Comparison of ENCODE assay signal across 8 cellular contexts in the genomic region with DNA sequence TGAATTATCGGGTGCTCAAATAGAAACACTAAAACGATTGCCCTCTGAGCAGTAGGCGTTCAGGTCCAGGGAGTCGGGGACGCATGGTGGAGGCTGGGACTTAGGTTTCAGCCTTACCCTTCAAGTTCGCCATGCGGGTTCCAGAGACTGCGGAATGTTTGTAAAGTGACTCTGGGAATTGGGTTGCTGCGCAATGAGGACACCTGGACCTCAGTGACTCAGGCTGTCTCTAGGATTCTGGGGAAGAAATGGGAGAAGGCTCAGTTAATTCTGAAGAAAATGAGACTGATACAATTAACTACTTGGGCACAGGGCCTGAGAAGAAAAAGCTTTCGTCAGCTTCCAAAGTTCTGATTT. TPM values are rescaled to one million over a fixed set of nuclear protein-coding genes. Genes with fewer than 3 reads are reported as not detected.
DNase-seq lines count a peak whose midpoint lies in the region; ATAC-seq and TF ChIP-seq lines count a peak whose summit lies in the region.

No MANE protein-coding gene starts in this region.

- H3K36me3 ChIP-seq in HEK293 (ENCODE audit: control insufficient read depth in 2 of 2, insufficient read depth in 1 of 2, low read length in 2 of 2), result peaks cover 0 to 3% of the 10 kb centered on the region in 2 experiments; a peak in 2 of 3 replicates
- no peaks in the 10 kb centered on the region for H3K36me3 ChIP-seq in breast epithelium

- H3K36me3 Mint-ChIP-seq in memory B cell, result no peaks in the 10 kb centered on the region

- intact Hi-C loops in breast epithelium (cut with DNase I; ENCODE audit: low total_unique reads), result loop anchor here (5.0 kb wide), 1 partner anchor 38 kb away; no protein-coding TSS in a partner anchor

- TF ChIP-seq POLR2A in breast epithelium (IDR thresholded peaks at IDR 0.05), result no peak

- no peaks in the 10 kb centered on the region for H3K27me3 ChIP-seq in breast epithelium

- H3K4me3 ChIP-seq in HEK293 (ENCODE audit: low read depth, low read length) (peak overlapping the region; percentile 49), breast epithelium (peak overlapping the region; percentile 81 to 93 (median 93))

- H3K27ac ChIP-seq in HEK293 (ENCODE audit: extremely low read depth, low read depth, low read length) (no peak overlapping the region; the same call in 1 of the 2 replicates), breast epithelium (peak overlapping the region; percentile 99)

- H3K4me1 ChIP-seq in HEK293 (ENCODE audit: control insufficient read depth, insufficient read depth, low read length), result peaks cover 19% of the 10 kb centered on the region
- peaks cover 0 to 16% of the 10 kb centered on the region in 2 donors for H3K4me1 ChIP-seq in breast epithelium

- peaks cover 3% of the 10 kb centered on the region for H3K27me3 Mint-ChIP-seq in memory B cell

- CTCF ChIA-PET in HEK293 (lab: Yijun Ruan, JAX), result interaction anchor here (0.6 kb wide), 1 partner anchor 770 kb away, joined by 6 read pairs; no protein-coding TSS in a partner anchor

- peak overlapping the region; percentile 85 for H3K4me3 Mint-ChIP-seq in memory B cell

- no peak overlapping the region for H3K27ac Mint-ChIP-seq in memory B cell

- ATAC-seq in memory B cell (ENCODE audit: low read depth) (no peak), GM19397 (IDR thresholded peaks at IDR 0.05; ENCODE audit: unreplicated experiment) (no peak), HG03442 (IDR thresholded peaks at IDR 0.05; ENCODE audit: unreplicated experiment) (no peak)

- DNase-seq in 8988T, result peak; percentile 51
- DNase-seq in breast epithelium (ENCODE audit: low spot score in 2 of 2), result no peak
- no peak for DNase-seq in memory B cell (ENCODE audit: low spot score in 2 of 2)
- no peak for DNase-seq in Ammon's horn (ENCODE audit: low spot score)
- no peak for DNase-seq in GOT3 (lab: John Stamatoyannopoulos, UW)

- no peaks in the 10 kb centered on the region for H3K9me3 Mint-ChIP-seq in memory B cell

- H3K4me1 Mint-ChIP-seq in memory B cell, result peaks cover 6% of the 10 kb centered on the region

- no peak for TF ChIP-seq CTCF in HEK293 (tag by site-specific recombination; IDR thresholded peaks at IDR 0.05)
- TF ChIP-seq CTCF in breast epithelium (IDR thresholded peaks at IDR 0.05), result no peak

- POLR2A ChIA-PET in HEK293 (lab: Yijun Ruan, JAX), result interaction anchor here (1.8 kb wide), 1 partner anchor 36 kb away, joined by 7 read pairs; no protein-coding TSS in a partner anchor

- H3K9me3 ChIP-seq in HEK293 (ENCODE audit: control insufficient read depth, insufficient read depth, low read depth, low read length), result no peaks in the 10 kb centered on the region
- H3K9me3 ChIP-seq in breast epithelium, result no peaks in the 10 kb centered on the region

TF ChIP-seq in HEK293, 187 proteins besides CTCF, POLR2A, EP300 and RAD21 (continues in another document):
- TF ChIP-seq, protein P1, sequence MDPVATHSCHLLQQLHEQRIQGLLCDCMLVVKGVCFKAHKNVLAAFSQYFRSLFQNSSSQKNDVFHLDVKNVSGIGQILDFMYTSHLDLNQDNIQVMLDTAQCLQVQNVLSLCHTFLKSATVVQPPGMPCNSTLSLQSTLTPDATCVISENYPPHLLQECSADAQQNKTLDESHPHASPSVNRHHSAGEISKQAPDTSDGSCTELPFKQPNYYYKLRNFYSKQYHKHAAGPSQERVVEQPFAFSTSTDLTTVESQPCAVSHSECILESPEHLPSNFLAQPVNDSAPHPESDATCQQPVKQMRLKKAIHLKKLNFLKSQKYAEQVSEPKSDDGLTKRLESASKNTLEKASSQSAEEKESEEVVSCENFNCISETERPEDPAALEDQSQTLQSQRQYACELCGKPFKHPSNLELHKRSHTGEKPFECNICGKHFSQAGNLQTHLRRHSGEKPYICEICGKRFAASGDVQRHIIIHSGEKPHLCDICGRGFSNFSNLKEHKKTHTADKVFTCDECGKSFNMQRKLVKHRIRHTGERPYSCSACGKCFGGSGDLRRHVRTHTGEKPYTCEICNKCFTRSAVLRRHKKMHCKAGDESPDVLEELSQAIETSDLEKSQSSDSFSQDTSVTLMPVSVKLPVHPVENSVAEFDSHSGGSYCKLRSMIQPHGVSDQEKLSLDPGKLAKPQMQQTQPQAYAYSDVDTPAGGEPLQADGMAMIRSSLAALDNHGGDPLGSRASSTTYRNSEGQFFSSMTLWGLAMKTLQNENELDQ (tag by site-specific recombination; IDR thresholded peaks at IDR 0.05; ENCODE audit: low read depth), result no peak
- TF ChIP-seq ZNF596 (tag by site-specific recombination; IDR thresholded peaks at IDR 0.05), result no peak
- TF ChIP-seq, protein P2, sequence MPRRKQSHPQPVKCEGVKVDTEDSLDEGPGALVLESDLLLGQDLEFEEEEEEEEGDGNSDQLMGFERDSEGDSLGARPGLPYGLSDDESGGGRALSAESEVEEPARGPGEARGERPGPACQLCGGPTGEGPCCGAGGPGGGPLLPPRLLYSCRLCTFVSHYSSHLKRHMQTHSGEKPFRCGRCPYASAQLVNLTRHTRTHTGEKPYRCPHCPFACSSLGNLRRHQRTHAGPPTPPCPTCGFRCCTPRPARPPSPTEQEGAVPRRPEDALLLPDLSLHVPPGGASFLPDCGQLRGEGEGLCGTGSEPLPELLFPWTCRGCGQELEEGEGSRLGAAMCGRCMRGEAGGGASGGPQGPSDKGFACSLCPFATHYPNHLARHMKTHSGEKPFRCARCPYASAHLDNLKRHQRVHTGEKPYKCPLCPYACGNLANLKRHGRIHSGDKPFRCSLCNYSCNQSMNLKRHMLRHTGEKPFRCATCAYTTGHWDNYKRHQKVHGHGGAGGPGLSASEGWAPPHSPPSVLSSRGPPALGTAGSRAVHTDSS (tag by site-specific recombination; IDR thresholded peaks at IDR 0.05), result no peak
- TF ChIP-seq HOXD13 (CRISPR knock-in tag; IDR thresholded peaks at IDR 0.05; ENCODE audit: borderline replicate concordance), result no peak
- TF ChIP-seq, protein P3, sequence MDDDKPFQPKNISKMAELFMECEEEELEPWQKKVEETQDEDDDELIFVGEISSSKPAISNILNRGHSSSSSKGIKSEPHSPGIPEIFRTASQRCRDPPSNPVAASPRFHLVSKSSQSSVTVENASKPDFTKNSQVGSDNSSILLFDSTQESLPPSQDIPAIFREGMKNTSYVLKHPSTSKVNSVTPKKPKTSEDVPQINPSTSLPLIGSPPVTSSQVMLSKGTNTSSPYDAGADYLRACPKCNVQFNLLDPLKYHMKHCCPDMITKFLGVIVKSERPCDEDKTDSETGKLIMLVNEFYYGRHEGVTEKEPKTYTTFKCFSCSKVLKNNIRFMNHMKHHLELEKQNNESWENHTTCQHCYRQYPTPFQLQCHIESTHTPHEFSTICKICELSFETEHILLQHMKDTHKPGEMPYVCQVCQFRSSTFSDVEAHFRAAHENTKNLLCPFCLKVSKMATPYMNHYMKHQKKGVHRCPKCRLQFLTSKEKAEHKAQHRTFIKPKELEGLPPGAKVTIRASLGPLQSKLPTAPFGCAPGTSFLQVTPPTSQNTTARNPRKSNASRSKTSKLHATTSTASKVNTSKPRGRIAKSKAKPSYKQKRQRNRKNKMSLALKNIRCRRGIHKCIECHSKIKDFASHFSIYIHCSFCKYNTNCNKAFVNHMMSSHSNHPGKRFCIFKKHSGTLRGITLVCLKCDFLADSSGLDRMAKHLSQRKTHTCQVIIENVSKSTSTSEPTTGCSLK (tag by site-specific recombination; IDR thresholded peaks at IDR 0.05), result no peak
- TF ChIP-seq ZBTB20 (tag by site-specific recombination; IDR thresholded peaks at IDR 0.05), result peak; percentile 27; the same call in 1 of the 2 replicates
- TF ChIP-seq IKZF3 (tag by site-specific recombination; IDR thresholded peaks at IDR 0.05), result peak; percentile 9; the same call in 1 of the 2 replicates
- TF ChIP-seq ZNF530 (tag by site-specific recombination; IDR thresholded peaks at IDR 0.05; ENCODE audit: low read depth), result no peak
- TF ChIP-seq KLF10 (tag by site-specific recombination; IDR thresholded peaks at IDR 0.05), result 0 out of 2 replicates have a peak, but pooled peaks have one; percentile 8
- no peak for TF ChIP-seq ZNF114 (tag by site-specific recombination; IDR thresholded peaks at IDR 0.05)
- TF ChIP-seq SCRT2 (tag by site-specific recombination; IDR thresholded peaks at IDR 0.05), result no peak
- TF ChIP-seq ZNF76 (tag by site-specific recombination; IDR thresholded peaks at IDR 0.05; ENCODE audit: borderline replicate concordance, low read depth), result peak; percentile 43; the same call in 1 of the 2 replicates
- TF ChIP-seq ZNF660 (tag by site-specific recombination; IDR thresholded peaks at IDR 0.05), result no peak
- TF ChIP-seq ZNF335 (tag by site-specific recombination; conservative IDR thresholded peaks at IDR 0.05), result peak; percentile 69
- no peak for TF ChIP-seq ZNF426 (tag by site-specific recombination; IDR thresholded peaks at IDR 0.05)
- TF ChIP-seq, protein P4, sequence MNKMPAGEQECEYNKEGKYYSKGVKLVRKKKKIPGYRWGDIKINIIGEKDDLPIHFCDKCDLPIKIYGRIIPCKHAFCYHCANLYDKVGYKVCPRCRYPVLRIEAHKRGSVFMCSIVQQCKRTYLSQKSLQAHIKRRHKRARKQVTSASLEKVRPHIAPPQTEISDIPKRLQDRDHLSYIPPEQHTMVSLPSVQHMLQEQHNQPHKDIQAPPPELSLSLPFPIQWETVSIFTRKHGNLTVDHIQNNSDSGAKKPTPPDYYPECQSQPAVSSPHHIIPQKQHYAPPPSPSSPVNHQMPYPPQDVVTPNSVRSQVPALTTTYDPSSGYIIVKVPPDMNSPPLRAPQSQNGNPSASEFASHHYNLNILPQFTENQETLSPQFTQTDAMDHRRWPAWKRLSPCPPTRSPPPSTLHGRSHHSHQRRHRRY (tag by site-specific recombination; IDR thresholded peaks at IDR 0.05), result no peak
- no peak for TF ChIP-seq TCF7L2 (IDR thresholded peaks at IDR 0.05; ENCODE audit: borderline replicate concordance, low read depth, low read length)

RNA-seq across cellular contexts. Expression of a gene that starts 1.1 kb away (rescaled TPM):
- total RNA-seq in breast epithelium, result 100 to 1,000 TPM; 293 to 580 (median 571) TPM
